15 cellular contexts compared by ENCODE assay signal in genomic region chr22:48496987-48497650, GRCh38.
"Had no signal": no experiment of that assay in that cellular context is flagged by ENCODE, and none has a peak within 500 bp of the region (broad histone marks: within the 10 kb centered on the region; RNA-seq: fewer than 3 reads in every experiment).

No MANE protein-coding gene starts in this region.

- H3K4me1 Mint-ChIP-seq: activated naive CD4-positive, alpha-beta T cell treated with anti-CD3 and anti-CD28 coated beads, Interleukin-2, amount 50 U/mL, for 24 hours had no signal

- H3K27ac Mint-ChIP-seq: activated naive CD4-positive, alpha-beta T cell treated with anti-CD3 and anti-CD28 coated beads, Interleukin-2, amount 50 U/mL, for 24 hours; activated T-helper 2 cell treated with anti-CD3 and anti-CD28 coated beads, Interferon-gamma antibody, Interleukin-2, Interleukin-4, amounts not matched to agents 10 μg/mL and 5 μg/mL and 100 μg/mL, durations not matched to agents 14 hours and 24 hours and 36 hours; dendritic cell treated with granulocyte-macrophage colony-stimulating factor and Interleukin-4, amounts not matched to agents 40 ng/mL and 50 ng/mL, for 4 days; stimulated activated naive B cell treated with anti-CD40 and anti-IgM and Interleukin-4, amounts not matched to agents 10 μg/mL and 1 μg/mL and 100 μg/mL, for 72 hours had no signal

- H3K9ac ChIP-seq: parathyroid adenoma, SK-N-SH had no signal

- H3K27ac ChIP-seq: left lung, parathyroid adenoma, transverse colon had no signal

- H3K4me3 ChIP-seq: left lung, transverse colon had no signal

- H3K36me3 ChIP-seq: left lung, transverse colon had no signal

- H3K4me3 Mint-ChIP-seq: activated naive CD4-positive, alpha-beta T cell treated with anti-CD3 and anti-CD28 coated beads, Interleukin-2, amount 50 U/mL, for 24 hours; brain; dendritic cell treated with granulocyte-macrophage colony-stimulating factor and Interleukin-4, amounts not matched to agents 40 ng/mL and 50 ng/mL, for 4 days; stimulated activated naive B cell treated with anti-CD40 and anti-IgM and Interleukin-4, amounts not matched to agents 10 μg/mL and 1 μg/mL and 100 μg/mL, for 72 hours had no signal

- H3K4me2 ChIP-seq: SK-N-SH had no signal

- H3K9me3 Mint-ChIP-seq: activated naive CD4-positive, alpha-beta T cell treated with anti-CD3 and anti-CD28 coated beads, Interleukin-2, amount 50 U/mL, for 24 hours; activated T-helper 2 cell treated with anti-CD3 and anti-CD28 coated beads, Interferon-gamma antibody, Interleukin-2, Interleukin-4, amounts not matched to agents 10 μg/mL and 5 μg/mL and 100 μg/mL, durations not matched to agents 14 hours and 24 hours and 36 hours; brain; dendritic cell treated with granulocyte-macrophage colony-stimulating factor and Interleukin-4, amounts not matched to agents 40 ng/mL and 50 ng/mL, for 4 days; stimulated activated naive B cell treated with anti-CD40 and anti-IgM and Interleukin-4, amounts not matched to agents 10 μg/mL and 1 μg/mL and 100 μg/mL, for 72 hours had no signal

- H3K9me3 ChIP-seq: left lung, SK-N-SH, transverse colon had no signal

- ATAC-seq: esophagus mucosa; left lung; stimulated activated naive B cell treated with anti-CD40 and anti-IgM and Interleukin-4, amounts not matched to agents 10 μg/mL and 1 μg/mL and 100 μg/mL, for 72 hours had no signal

- DNase-seq: activated CD4-positive, alpha-beta T cell treated with anti-CD3 and anti-CD28 coated beads, Interleukin-2, amount 50 U/mL, for 1 hour; activated CD4-positive, CD25-positive, alpha-beta regulatory T cell; amniotic stem cell; SK-N-SH; stimulated activated CD4-positive, alpha-beta T cell treated with anti-CD3 and anti-CD28 coated beads, Interleukin-1b, Interleukin-23, amount 100 ng/mL, for 48 hours; stimulated activated naive B cell treated with anti-CD40 and anti-IgM and Interleukin-4, amounts not matched to agents 10 μg/mL and 1 μg/mL and 100 μg/mL, for 72 hours; substantia nigra; transverse colon had no signal

- H3K36me3 Mint-ChIP-seq: activated naive CD4-positive, alpha-beta T cell treated with anti-CD3 and anti-CD28 coated beads, Interleukin-2, amount 50 U/mL, for 24 hours; brain; stimulated activated naive B cell treated with anti-CD40 and anti-IgM and Interleukin-4, amounts not matched to agents 10 μg/mL and 1 μg/mL and 100 μg/mL, for 72 hours had no signal

- H3K79me2 ChIP-seq: parathyroid adenoma had no signal

- H3K4me1 ChIP-seq: parathyroid adenoma, transverse colon had no signal

- H2AFZ ChIP-seq: parathyroid adenoma had no signal
